In genomic region chr15:69000725-69001503, GRCh38 we compare ENCODE assay signal across 17 cellular contexts. TPM values are rescaled to one million over a fixed set of nuclear protein-coding genes. Genes with fewer than 3 reads are reported as not detected.
"Had no signal": no experiment of that assay in that cellular context is flagged by ENCODE, and none has a peak within 500 bp of the region (broad histone marks: within the 10 kb centered on the region; RNA-seq: fewer than 3 reads in every experiment).

No MANE protein-coding gene starts in this region.

- DNase-seq: activated CD4-positive, alpha-beta T cell treated with anti-CD3 and anti-CD28 coated beads, Interleukin-2, amount 50 U/mL, for 48 hours; activated CD4-positive, CD25-positive, alpha-beta regulatory T cell treated with anti-CD3 and anti-CD28 coated beads, Interleukin-2, amount 50 U/mL, for 72 hours; activated CD8-positive, alpha-beta memory T cell treated with anti-CD3 and anti-CD28 coated beads, Interleukin-2, amount 10 ng/mL, durations not matched to agents 7 days and 5 days; activated effector memory CD4-positive, alpha-beta T cell treated with Interleukin-2 at 50 U/mL for 16 hours; activated T-cell treated with anti-CD3 and anti-CD28 coated beads, Interleukin-2, amount 50 U/mL, for 24 hours; amygdala; foreskin fibroblast; head of caudate nucleus; mesenchymal stem cell; pancreas; retina; small intestine; T-helper 2 cell; thyroid gland had no signal

- H3K27me3 ChIP-seq: pancreas, thyroid gland had no signal

- H3K4me1 ChIP-seq: pancreas had no signal

- H3K4me3 ChIP-seq: pancreas, thyroid gland had no signal

- ATAC-seq: activated CD8-positive, alpha-beta memory T cell treated with anti-CD3 and anti-CD28 coated beads, Interleukin-2, amount 10 ng/mL, durations not matched to agents 7 days and 5 days; left lobe of liver; pancreas had no signal

- H3K36me3 ChIP-seq: pancreas, thyroid gland had no signal

- H3K27ac ChIP-seq: pancreas, thyroid gland had no signal

- H3K9me3 ChIP-seq: pancreas, thyroid gland had no signal

RNA-seq across cellular contexts. Expression of gene NOX5, which starts 13.6 kb away (rescaled TPM):
- total RNA-seq: dermis microvascular lymphatic vessel endothelial cell, neural crest cell had no signal
